23 cellular contexts compared by ENCODE assay signal in the genomic region with DNA sequence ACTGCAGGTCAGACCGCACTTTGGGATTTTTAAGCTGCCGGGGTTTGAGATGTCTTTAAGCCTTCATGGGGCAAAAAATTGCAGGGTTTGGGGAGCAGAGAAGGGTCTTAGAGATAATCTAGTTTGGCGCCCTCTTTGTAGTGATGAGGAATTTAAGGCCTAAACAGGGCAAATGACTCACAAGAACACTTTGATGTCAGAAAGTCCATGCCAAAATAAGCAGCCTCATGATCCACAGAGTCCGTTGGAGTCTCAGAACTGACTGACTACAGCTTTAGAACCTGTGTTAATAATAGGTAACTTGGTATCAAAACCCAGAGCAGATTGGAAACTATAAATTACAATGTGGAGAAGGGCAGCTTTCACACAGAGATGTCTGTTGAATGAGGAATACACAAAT. TPM values are rescaled to one million over a fixed set of nuclear protein-coding genes. Genes with fewer than 3 reads are reported as not detected.
DNase-seq lines count a peak whose midpoint lies in the region; ATAC-seq, FAIRE-seq and TF ChIP-seq lines count a peak whose summit lies in the region.
"Had no signal": no experiment of that assay in that cellular context is flagged by ENCODE, and none has a peak within 500 bp of the region (broad histone marks: within the 10 kb centered on the region; RNA-seq: fewer than 3 reads in every experiment).

No MANE protein-coding gene starts in this region.

- ATAC-seq in natural killer cell treated with Interleukin-12 subunit alpha and Interleukin-12 subunit beta and Interleukin-15 and Interleukin-18, amount 100 ng/mL, for 72 hours, result no peak
- no peak for ATAC-seq in natural killer cell
- ATAC-seq in pancreas, result no peak
- no peak for ATAC-seq in GM19324 (IDR thresholded peaks at IDR 0.05; ENCODE audit: low FRiP score, unreplicated experiment)

- CTCF ChIA-PET in mammary epithelial cell (lab: Charles Lee; ENCODE audit: low non-redundant PET), result no interaction called here

- 93% methylated on average over 4 of the region's 4 CpGs for WGBS in mammary epithelial cell (ENCODE audit: low coverage, missing lambda C conversion rate)
- 87% methylated on average over 4 of the region's 4 CpGs for WGBS in suprapubic skin
- WGBS in pancreas, 2 donors, result 73 to 74% methylated on average over 4 of the region's 4 CpGs

- no peak for FAIRE-seq in pancreas (lab: Jason Lieb, UNC)
- FAIRE-seq: D721Med, GM12892 had no signal

- H3K27ac Mint-ChIP-seq in natural killer cell treated with Interleukin-12 subunit alpha and Interleukin-12 subunit beta and Interleukin-15 and Interleukin-18, amount 100 ng/mL, for 72 hours, result no peak overlapping the region
- H3K27ac Mint-ChIP-seq in natural killer cell, result no peak overlapping the region
- H3K27ac Mint-ChIP-seq: HFFc6 had no signal

- DNase-seq in natural killer cell treated with Interleukin-12 subunit alpha and Interleukin-12 subunit beta and Interleukin-15 and Interleukin-18, amount 100 ng/mL, for 72 hours (ENCODE audit: low spot score), result peak; percentile 16
- no peak for DNase-seq in natural killer cell
- DNase-seq in mammary epithelial cell, result no peak
- DNase-seq in iris pigment epithelial cell (ENCODE audit: low read depth), result peak; percentile 56
- no peak for DNase-seq in suprapubic skin (ENCODE audit: low spot score in 2 of 2)
- no peak for DNase-seq in pancreas
- no peak for DNase-seq in NCI-H2171 treated with DMSO at 0.1 percent for 48 hours (lab: John Stamatoyannopoulos, UW)
- DNase-seq: 8988T; CD8-positive, alpha-beta memory T cell; DND-41; HFFc6; Karpas-422; NCI-H1105 treated with DMSO at 0.1 percent for 48 hours; NCI-H1694 treated with DMSO at 0.1 percent for 48 hours; NCI-H345; NCI-H69; NK-92 treated with Interleukin-12 subunit alpha and Interleukin-12 subunit beta, amount 100 ng/mL, for 24 hours; RPMI8226; SIG-M5 had no signal

- H3K27me3 ChIP-seq in mammary epithelial cell (ENCODE audit: insufficient read depth, low read length) (no peaks in the 10 kb centered on the region), suprapubic skin (no peaks in the 10 kb centered on the region), pancreas (no peaks in the 10 kb centered on the region)
- H3K27me3 ChIP-seq: BLaER1 treated with 17β-estradiol and CSF1 and Interleukin-3, amounts not matched to agents 10 nM and 100 nM had no signal

- H3K4me3 Mint-ChIP-seq in natural killer cell treated with Interleukin-12 subunit alpha and Interleukin-12 subunit beta and Interleukin-15 and Interleukin-18, amount 100 ng/mL, for 72 hours, result no peak overlapping the region
- no peak overlapping the region for H3K4me3 Mint-ChIP-seq in natural killer cell
- H3K4me3 Mint-ChIP-seq: CD8-positive, alpha-beta memory T cell; HFFc6 had no signal

- in situ Hi-C loops in mammary epithelial cell (cut with MboI; ENCODE audit: low sequenced_read_pairs in 2 of 2), result no loop called here

- H3K4me1 ChIP-seq in mammary epithelial cell (ENCODE audit: insufficient read depth, low read length), result no peaks in the 10 kb centered on the region
- H3K4me1 ChIP-seq in suprapubic skin, result no peaks in the 10 kb centered on the region
- no peaks in the 10 kb centered on the region for H3K4me1 ChIP-seq in pancreas

- intact Hi-C loops in natural killer cell (cut with micrococcal nuclease), result no loop called here
- intact Hi-C loops in mammary epithelial cell (cut with micrococcal nuclease), result no loop called here
- intact Hi-C loops in pancreas (cut with DNase I), result no loop called here

- H3K27ac ChIP-seq in mammary epithelial cell (ENCODE audit: insufficient read depth, low read depth, low read length) (no peak overlapping the region), suprapubic skin (no peak overlapping the region), pancreas (no peak overlapping the region)
- H3K27ac ChIP-seq: BLaER1 treated with 17β-estradiol and CSF1 and Interleukin-3, amounts not matched to agents 10 nM and 100 nM had no signal

- no peaks in the 10 kb centered on the region for H3K4me1 Mint-ChIP-seq in natural killer cell treated with Interleukin-12 subunit alpha and Interleukin-12 subunit beta and Interleukin-15 and Interleukin-18, amount 100 ng/mL, for 72 hours (ENCODE audit: low read depth in 2 of 2)
- H3K4me1 Mint-ChIP-seq in natural killer cell, result no peaks in the 10 kb centered on the region
- H3K4me1 Mint-ChIP-seq: CD8-positive, alpha-beta memory T cell had no signal

- no peak overlapping the region for H2AFZ ChIP-seq in mammary epithelial cell (ENCODE audit: low read depth, low read length)

- H3K4me3 ChIP-seq in mammary epithelial cell (replicated peaks in 1 of 3; ENCODE audit: insufficient read depth in 1 of 3, low read depth in 2 of 3, low read length in 3 of 3) (no peak overlapping the region), suprapubic skin (no peak overlapping the region), pancreas (no peak overlapping the region)
- H3K4me3 ChIP-seq: BLaER1 treated with 17β-estradiol and CSF1 and Interleukin-3, amounts not matched to agents 10 nM and 100 nM had no signal

- H3K9ac ChIP-seq in mammary epithelial cell (ENCODE audit: insufficient read depth, low read length), result no peak overlapping the region
- H3K9ac ChIP-seq: BLaER1 treated with 17β-estradiol and CSF1 and Interleukin-3, amounts not matched to agents 10 nM and 100 nM had no signal

- TF ChIP-seq EP300 in suprapubic skin (IDR thresholded peaks at IDR 0.05), result no peak

- dilution Hi-C loops in mammary epithelial cell (cut with HindIII; ENCODE audit: low sequenced_read_pairs), result no loop called here

- H3K9me3 ChIP-seq in mammary epithelial cell (replicated peaks; ENCODE audit: insufficient read depth, low read length) (no peaks in the 10 kb centered on the region), suprapubic skin (no peaks in the 10 kb centered on the region), pancreas (no peaks in the 10 kb centered on the region)
- H3K9me3 ChIP-seq: BLaER1 treated with 17β-estradiol and CSF1 and Interleukin-3, amounts not matched to agents 10 nM and 100 nM had no signal

- no peaks in the 10 kb centered on the region for H3K9me3 Mint-ChIP-seq in natural killer cell treated with Interleukin-12 subunit alpha and Interleukin-12 subunit beta and Interleukin-15 and Interleukin-18, amount 100 ng/mL, for 72 hours
- no peaks in the 10 kb centered on the region for H3K9me3 Mint-ChIP-seq in natural killer cell
- H3K9me3 Mint-ChIP-seq: CD8-positive, alpha-beta memory T cell; HFFc6 had no signal

- H3K79me2 ChIP-seq in mammary epithelial cell (ENCODE audit: insufficient read depth, low read length), result no peaks in the 10 kb centered on the region

- peaks cover 0 to 12% of the 10 kb centered on the region in 2 donors for H3K27me3 Mint-ChIP-seq in natural killer cell treated with Interleukin-12 subunit alpha and Interleukin-12 subunit beta and Interleukin-15 and Interleukin-18, amount 100 ng/mL, for 72 hours
- peaks cover 0 to 3% of the 10 kb centered on the region in 2 donors for H3K27me3 Mint-ChIP-seq in natural killer cell (ENCODE audit: low read depth in 2 of 2)

- H3K4me2 ChIP-seq in mammary epithelial cell (ENCODE audit: insufficient read depth, low read depth, low read length), result no peak overlapping the region
- H3K4me2 ChIP-seq: BLaER1 treated with 17β-estradiol and CSF1 and Interleukin-3, amounts not matched to agents 10 nM and 100 nM had no signal

- no peaks in the 10 kb centered on the region for H3K36me3 Mint-ChIP-seq in natural killer cell treated with Interleukin-12 subunit alpha and Interleukin-12 subunit beta and Interleukin-15 and Interleukin-18, amount 100 ng/mL, for 72 hours
- no peaks in the 10 kb centered on the region for H3K36me3 Mint-ChIP-seq in natural killer cell

- TF ChIP-seq CTCF in natural killer cell (IDR thresholded peaks at IDR 0.05) (no peak), mammary epithelial cell (conservative IDR thresholded peaks at IDR 0.05 in 1 of 2, IDR thresholded peaks at IDR 0.05 in 1 of 2; ENCODE audit: extremely low read depth in 1 of 2, insufficient read depth in 1 of 2, low read depth in 1 of 2, low read length in 2 of 2) (no peak), suprapubic skin (IDR thresholded peaks at IDR 0.05) (no peak), pancreas (IDR thresholded peaks at IDR 0.05) (no peak)

- TF ChIP-seq POLR2A in suprapubic skin (IDR thresholded peaks at IDR 0.05), result no peak

- BruUV-seq in mammary epithelial cell (replicated peaks; lab: Mats Ljungman, UMichigan), result TSS peak; percentile 17

- H3K36me3 ChIP-seq in mammary epithelial cell (ENCODE audit: insufficient read depth, low read length) (no peaks in the 10 kb centered on the region), suprapubic skin (no peaks in the 10 kb centered on the region), pancreas (no peaks in the 10 kb centered on the region)

- H4K20me1 ChIP-seq in mammary epithelial cell (ENCODE audit: insufficient read depth, low read length), result no peaks in the 10 kb centered on the region

RNA-seq across cellular contexts. Expression of a gene that starts 35.9 kb away (rescaled TPM):
- total RNA-seq in natural killer cell treated with Interleukin-12 subunit alpha and Interleukin-12 subunit beta and Interleukin-15 and Interleukin-18, amount 100 ng/mL, for 72 hours, result under 1 TPM; 0.69 to 0.89 TPM
- total RNA-seq in natural killer cell (10 to 100 TPM in 1 of 3 donors, 1 to 10 TPM in 2; 2.1 to 11.3 (median 9.2) TPM), mammary epithelial cell (10 to 100 TPM in 1 of 2 donors, 1 to 10 TPM in 1; 3.7 to 14.8 TPM), suprapubic skin (100 to 1,000 TPM in 1 of 4 donors, 10 to 100 TPM in 3; 64.3 to 124 (median 73.1) TPM), pancreas (1 to 10 TPM in 3 of 6 donors, under 1 TPM in 3; 0.32 to 9.9 (median 1.6) TPM)
- polyA plus RNA-seq in mammary epithelial cell (21.7 TPM), pancreas (1 to 10 TPM in 1 of 2 donors, under 1 TPM in 1; 0.76 to 1.1 TPM)
- 37.3 TPM for polyA minus RNA-seq in mammary epithelial cell
- polyA plus RNA-seq: CD8-positive, alpha-beta memory T cell had no signal

Comparison
In these comparisons a context has a peak if more than half of its experiments do, and no peak if none do; other contexts are left out.
1. DNase-seq: peak in natural killer cell treated with Interleukin-12 subunit alpha and Interleukin-12 subunit beta and Interleukin-15 and Interleukin-18, amount 100 ng/mL, for 72 hours (single experiment) and iris pigment epithelial cell (single experiment); none in natural killer cell (single experiment), mammary epithelial cell (single experiment), suprapubic skin (0 of 2), pancreas (0 of 6) and NCI-H2171 treated with DMSO at 0.1 percent for 48 hours (single experiment).
2. RNA of a gene that starts 35.9 kb away (total RNA-seq): 64.3 to 124 TPM in suprapubic skin; 3.7 to 14.8 TPM in mammary epithelial cell, 2.1 to 11.3 TPM in natural killer cell, 0.32 to 9.9 TPM in pancreas and 0.69 to 0.89 TPM in natural killer cell treated with Interleukin-12 subunit alpha and Interleukin-12 subunit beta and Interleukin-15 and Interleukin-18, amount 100 ng/mL, for 72 hours; every median in the first group is over 4 times any median in the second.